In the genomic region with DNA sequence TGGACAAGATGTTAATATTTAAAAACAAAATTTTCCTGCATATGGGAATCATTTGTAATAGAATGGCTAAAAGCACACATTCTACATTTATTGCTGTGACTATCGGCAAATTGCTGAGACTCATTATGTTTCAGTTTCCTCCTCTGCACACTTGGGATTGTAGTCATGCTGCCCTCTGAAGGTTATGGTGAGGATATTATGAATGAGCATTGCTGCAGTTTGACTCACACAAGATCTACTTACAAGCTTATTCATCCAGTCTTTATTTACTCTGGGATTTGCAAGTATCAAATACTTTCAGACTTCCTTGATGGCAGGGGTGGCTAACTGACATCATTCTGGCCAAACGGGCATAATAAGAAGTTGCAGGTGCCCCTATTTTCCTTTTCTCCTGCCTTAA, we compare ENCODE assay signal across 8 cellular contexts. TPM values are rescaled to one million over a fixed set of nuclear protein-coding genes. Genes with fewer than 3 reads are reported as not detected.
DNase-seq lines count a peak whose midpoint lies in the region; ATAC-seq, FAIRE-seq and TF ChIP-seq lines count a peak whose summit lies in the region.

No MANE protein-coding gene starts in this region.

- no peak for TF ChIP-seq EP300 in ovary (IDR thresholded peaks at IDR 0.05)

- H3K27me3 ChIP-seq in ovary, result no peaks in the 10 kb centered on the region

- intact Hi-C loops in ovary (cut with DNase I), result loop anchor here in 1 of 4 donors (5.0 kb wide), 1 partner anchor 396 kb away; no protein-coding TSS in a partner anchor

- DNase-seq in AG09319 (ENCODE audit: extremely low read depth, low read depth), result peak; percentile 89
- no peak for DNase-seq in GM18507 (ENCODE audit: extremely low spot score, insufficient read length, low read depth)
- DNase-seq in SIG-M5 treated with dmso at 0.1 percent for 504 hours (lab: John Stamatoyannopoulos, UW; ENCODE audit: unreplicated experiment), result peak; percentile 83
- peak; percentile 4 to 24 for DNase-seq in erythroblast (lab: John Stamatoyannopoulos, UW)
- no peak for DNase-seq in ovary
- DNase-seq in 8988T, result no peak
- no peak for DNase-seq in NCI-H2227 (lab: John Stamatoyannopoulos, UW; ENCODE audit: unreplicated experiment)

- peak; percentile 55 for FAIRE-seq in GM18507 (lab: Jason Lieb, UNC)

- no peak for ATAC-seq in GM21723 (IDR thresholded peaks at IDR 0.05; ENCODE audit: unreplicated experiment)

- TF ChIP-seq CTCF in AG09319 (IDR thresholded peaks at IDR 0.05; ENCODE audit: low read depth, low read length), result peak; percentile 54
- peak in 2 of 3 donors; percentile 28 to 55 for TF ChIP-seq CTCF in ovary (IDR thresholded peaks at IDR 0.05)

- H3K4me1 ChIP-seq in ovary (ENCODE audit: insufficient read depth), result no peaks in the 10 kb centered on the region

- H3K27ac ChIP-seq in ovary, result no peak overlapping the region

- TF ChIP-seq POLR2A in erythroblast (IDR thresholded peaks at IDR 0.05; ENCODE audit: low read length), result no peak
- TF ChIP-seq POLR2A in ovary (IDR thresholded peaks at IDR 0.05), result no peak

- no peaks in the 10 kb centered on the region for H3K9me3 ChIP-seq in ovary

- WGBS in ovary, 3 donors, result 40 to 46% (median 40%) methylated on average over 2 of the region's 2 CpGs

- no peak overlapping the region for H3K4me3 ChIP-seq in ovary

- H3K36me3 ChIP-seq in ovary, result no peaks in the 10 kb centered on the region

RNA-seq across cellular contexts. Expression of a gene that starts 9.5 kb away (rescaled TPM):
- total RNA-seq in ovary, result 10 to 100 TPM; 40.2 to 87.0 (median 71.4) TPM
- 10 to 100 TPM; 31.8 to 37.5 TPM for polyA plus RNA-seq in ovary

Comparison
In these comparisons a context has a peak if more than half of its experiments do, and no peak if none do; other contexts are left out.
1. DNase-seq: peak in AG09319 (single experiment), SIG-M5 treated with dmso at 0.1 percent for 504 hours (single experiment) and erythroblast (2 of 2); none in GM18507 (single experiment), ovary (0 of 5), 8988T (single experiment) and NCI-H2227 (single experiment).